Comparison of ENCODE assay signal across 2 cellular contexts in genomic region chr1:201219481-201220387, GRCh38.
TF ChIP-seq lines count a peak whose summit lies in the region.

No MANE protein-coding gene starts in this region.

TF ChIP-seq in HepG2, 621 proteins besides CTCF, POLR2A, EP300 and RAD21:
- TF ChIP-seq, protein P1, sequence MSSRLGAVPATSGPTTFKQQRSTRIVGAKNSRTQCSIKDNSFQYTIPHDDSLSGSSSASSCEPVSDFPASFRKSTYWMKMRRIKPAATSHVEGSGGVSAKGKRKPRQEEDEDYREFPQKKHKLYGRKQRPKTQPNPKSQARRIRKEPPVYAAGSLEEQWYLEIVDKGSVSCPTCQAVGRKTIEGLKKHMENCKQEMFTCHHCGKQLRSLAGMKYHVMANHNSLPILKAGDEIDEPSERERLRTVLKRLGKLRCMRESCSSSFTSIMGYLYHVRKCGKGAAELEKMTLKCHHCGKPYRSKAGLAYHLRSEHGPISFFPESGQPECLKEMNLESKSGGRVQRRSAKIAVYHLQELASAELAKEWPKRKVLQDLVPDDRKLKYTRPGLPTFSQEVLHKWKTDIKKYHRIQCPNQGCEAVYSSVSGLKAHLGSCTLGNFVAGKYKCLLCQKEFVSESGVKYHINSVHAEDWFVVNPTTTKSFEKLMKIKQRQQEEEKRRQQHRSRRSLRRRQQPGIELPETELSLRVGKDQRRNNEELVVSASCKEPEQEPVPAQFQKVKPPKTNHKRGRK (CRISPR knock-in tag; IDR thresholded peaks at IDR 0.05): peak; percentile 66; the same call in 1 of the 2 replicates
- TF ChIP-seq ZNF143 (CRISPR knock-in tag; IDR thresholded peaks at IDR 0.05) (no peak), GPN1 (CRISPR knock-in tag; IDR thresholded peaks at IDR 0.05; ENCODE audit: borderline replicate concordance) (no peak), NR2F1 (CRISPR knock-in tag; IDR thresholded peaks at IDR 0.05) (peak in 1 of 2 experiments; percentile 40; a peak in 1 of 4 replicates), ZNF720 (CRISPR knock-in tag; IDR thresholded peaks at IDR 0.05) (no peak), SCMH1 (CRISPR knock-in tag; IDR thresholded peaks at IDR 0.05; ENCODE audit: borderline replicate concordance) (no peak), MTF2 (CRISPR knock-in tag; IDR thresholded peaks at IDR 0.05; ENCODE audit: borderline replicate concordance) (no peak), ATF3 (CRISPR knock-in tag; IDR thresholded peaks at IDR 0.05) (0 out of 2 replicates have a peak, but pooled peaks have one; percentile 35), CEBPB (IDR thresholded peaks at IDR 0.05; ENCODE audit: borderline replicate concordance, low read depth, low read length) (0 out of 2 replicates have a peak, but pooled peaks have one; percentile 14), TBL1XR1 (IDR thresholded peaks at IDR 0.05; ENCODE audit: borderline replicate concordance, low read length, partially characterized antibody) (no peak), PLRG1 (conservative IDR thresholded peaks at IDR 0.05) (no peak)
- TF ChIP-seq, protein P2, sequence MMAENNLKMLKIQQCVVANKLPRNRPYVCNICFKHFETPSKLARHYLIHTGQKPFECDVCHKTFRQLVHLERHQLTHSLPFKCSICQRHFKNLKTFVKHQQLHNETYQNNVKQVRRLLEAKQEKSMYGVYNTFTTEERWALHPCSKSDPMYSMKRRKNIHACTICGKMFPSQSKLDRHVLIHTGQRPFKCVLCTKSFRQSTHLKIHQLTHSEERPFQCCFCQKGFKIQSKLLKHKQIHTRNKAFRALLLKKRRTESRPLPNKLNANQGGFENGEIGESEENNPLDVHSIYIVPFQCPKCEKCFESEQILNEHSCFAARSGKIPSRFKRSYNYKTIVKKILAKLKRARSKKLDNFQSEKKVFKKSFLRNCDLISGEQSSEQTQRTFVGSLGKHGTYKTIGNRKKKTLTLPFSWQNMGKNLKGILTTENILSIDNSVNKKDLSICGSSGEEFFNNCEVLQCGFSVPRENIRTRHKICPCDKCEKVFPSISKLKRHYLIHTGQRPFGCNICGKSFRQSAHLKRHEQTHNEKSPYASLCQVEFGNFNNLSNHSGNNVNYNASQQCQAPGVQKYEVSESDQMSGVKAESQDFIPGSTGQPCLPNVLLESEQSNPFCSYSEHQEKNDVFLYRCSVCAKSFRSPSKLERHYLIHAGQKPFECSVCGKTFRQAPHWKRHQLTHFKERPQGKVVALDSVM (CRISPR knock-in tag; IDR thresholded peaks at IDR 0.05): peak; percentile 74; the same call in 1 of the 2 replicates

TF ChIP-seq in K562, 482 proteins besides CTCF, POLR2A, EP300 and RAD21:
- TF ChIP-seq ATF3 (IDR thresholded peaks at IDR 0.05): peak; percentile 63
- no peak for TF ChIP-seq ATF3 (CRISPR knock-in tag; conservative IDR thresholded peaks at IDR 0.05)
- no peak for TF ChIP-seq ZNF639 (CRISPR knock-in tag; conservative IDR thresholded peaks at IDR 0.05 in 1 of 2, IDR thresholded peaks at IDR 0.05 in 1 of 2)
- no peak for TF ChIP-seq GATA2 (CRISPR knock-in tag; IDR thresholded peaks at IDR 0.05)
- TF ChIP-seq ZNF224 (CRISPR knock-in tag; IDR thresholded peaks at IDR 0.05): no peak
- TF ChIP-seq FOXJ2 (tag; IDR thresholded peaks at IDR 0.05): no peak
- no peak for TF ChIP-seq PURB (CRISPR knock-in tag; IDR thresholded peaks at IDR 0.05; ENCODE audit: low read depth)
- TF ChIP-seq ZNF766 (CRISPR knock-in tag; conservative IDR thresholded peaks at IDR 0.05): no peak
- TF ChIP-seq, protein P1 (tag; IDR thresholded peaks at IDR 0.05): peak; percentile 96
- TF ChIP-seq, protein P3, sequence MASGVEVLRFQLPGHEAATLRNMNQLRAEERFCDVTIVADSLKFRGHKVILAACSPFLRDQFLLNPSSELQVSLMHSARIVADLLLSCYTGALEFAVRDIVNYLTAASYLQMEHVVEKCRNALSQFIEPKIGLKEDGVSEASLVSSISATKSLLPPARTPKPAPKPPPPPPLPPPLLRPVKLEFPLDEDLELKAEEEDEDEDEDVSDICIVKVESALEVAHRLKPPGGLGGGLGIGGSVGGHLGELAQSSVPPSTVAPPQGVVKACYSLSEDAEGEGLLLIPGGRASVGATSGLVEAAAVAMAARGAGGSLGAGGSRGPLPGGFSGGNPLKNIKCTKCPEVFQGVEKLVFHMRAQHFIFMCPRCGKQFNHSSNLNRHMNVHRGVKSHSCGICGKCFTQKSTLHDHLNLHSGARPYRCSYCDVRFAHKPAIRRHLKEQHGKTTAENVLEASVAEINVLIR (CRISPR knock-in tag; IDR thresholded peaks at IDR 0.05): no peak
- 0 out of 2 replicates have a peak, but pooled peaks have one; percentile 12 for TF ChIP-seq HINFP (tag; conservative IDR thresholded peaks at IDR 0.05; ENCODE audit: low read depth)
- TF ChIP-seq CEBPG (CRISPR knock-in tag; IDR thresholded peaks at IDR 0.05): no peak
- 0 out of 4 replicates have a peak, but pooled peaks of 1 of the 2 experiments have one; percentile 23 for TF ChIP-seq CEBPG (tag; conservative IDR thresholded peaks at IDR 0.05 in 1 of 2, IDR thresholded peaks at IDR 0.05 in 1 of 2)
- peak; percentile 61; the same call in 1 of the 2 replicates for TF ChIP-seq HBP1 (CRISPR knock-in tag; IDR thresholded peaks at IDR 0.05)
- no peak for TF ChIP-seq HMGXB4 (CRISPR knock-in tag; IDR thresholded peaks at IDR 0.05)
- TF ChIP-seq STAG1 (CRISPR knock-in tag; IDR thresholded peaks at IDR 0.05; ENCODE audit: borderline replicate concordance): no peak
- no peak for TF ChIP-seq ELF4 (CRISPR knock-in tag; IDR thresholded peaks at IDR 0.05)
- no peak for TF ChIP-seq ZC3H8 (IDR thresholded peaks at IDR 0.05)
- no peak for TF ChIP-seq CBFA2T2 (conservative IDR thresholded peaks at IDR 0.05)
- no peak for TF ChIP-seq FOXA3 (CRISPR knock-in tag; conservative IDR thresholded peaks at IDR 0.05 in 1 of 2, IDR thresholded peaks at IDR 0.05 in 1 of 2)
- no peak for TF ChIP-seq ZNF444 (CRISPR knock-in tag; IDR thresholded peaks at IDR 0.05)
- TF ChIP-seq U2AF1 (optimal IDR thresholded peaks at IDR 0.05; ENCODE audit: low read depth, low read length): no peak
- TF ChIP-seq KDM1A (IDR thresholded peaks at IDR 0.05): no peak
- no peak for TF ChIP-seq POLR2AphosphoS5 (IDR thresholded peaks at IDR 0.05; ENCODE audit: control insufficient read depth, insufficient read depth, low read depth, low read length)
- peak; percentile 83; the same call in 1 of the 2 replicates for TF ChIP-seq THRB (CRISPR knock-in tag; conservative IDR thresholded peaks at IDR 0.05)
